ENCODE assay signal across 1 cellular context in genomic region chr1:204203206-204203767, GRCh38.
TF ChIP-seq lines count a peak whose summit lies in the region.

No MANE protein-coding gene starts in this region.

TF ChIP-seq in IMR-90, 13 proteins besides CTCF, POLR2A, EP300 and RAD21 (continued from another document):
- no peak for TF ChIP-seq CEBPB (IDR thresholded peaks at IDR 0.05; ENCODE audit: low read depth, low read length)
TF ChIP-seq in IMR-90: peak in this region for 0.
